20 cellular contexts compared by ENCODE assay signal in genomic region chr3:52777127-52777958, GRCh38. TPM values are rescaled to one million over a fixed set of nuclear protein-coding genes. Genes with fewer than 3 reads are reported as not detected.
DNase-seq lines count a peak whose midpoint lies in the region; ATAC-seq lines count a peak whose summit lies in the region.
"Had no signal": no experiment of that assay in that cellular context is flagged by ENCODE, and none has a peak within 500 bp of the region (broad histone marks: within the 10 kb centered on the region; RNA-seq: fewer than 3 reads in every experiment).

Gene ITIH1 (plus strand): TSS chr3:52777599. CDS start chr3:52777616, 17 bp downstream.

- intact Hi-C loops in cardiac septum (cut with DNase I), result no loop called here
- intact Hi-C loops in left ventricle myocardium superior (cut with micrococcal nuclease), result no loop called here
- intact Hi-C loops in dendritic cell treated with granulocyte-macrophage colony-stimulating factor and Interleukin-4, amounts not matched to agents 40 ng/mL and 50 ng/mL, for 4 days (cut with micrococcal nuclease), result no loop called here

- peaks cover 77% of the 10 kb centered on the region for H3K4me1 Mint-ChIP-seq in dendritic cell treated with granulocyte-macrophage colony-stimulating factor and Interleukin-4, amounts not matched to agents 40 ng/mL and 50 ng/mL, for 4 days (ENCODE audit: low read depth)
- peaks cover 16 to 26% (median 20%) of the 10 kb centered on the region in 3 donors for H3K4me1 Mint-ChIP-seq in naive B cell
- H3K4me1 Mint-ChIP-seq: CD8-positive, alpha-beta memory T cell had no signal

- H3K9me3 Mint-ChIP-seq in dendritic cell treated with granulocyte-macrophage colony-stimulating factor and Interleukin-4, amounts not matched to agents 40 ng/mL and 50 ng/mL, for 4 days, result no peaks in the 10 kb centered on the region
- H3K9me3 Mint-ChIP-seq in naive B cell, result no peaks in the 10 kb centered on the region
- H3K9me3 Mint-ChIP-seq: activated CD4-positive, alpha-beta T cell treated with anti-CD3 and anti-CD28 coated beads, Interleukin-2, amount 10 ng/mL, durations not matched to agents 24 days and 14 days; CD8-positive, alpha-beta memory T cell; naive thymus-derived CD8-positive, alpha-beta T cell had no signal

- H3K4me3 Mint-ChIP-seq in dendritic cell treated with granulocyte-macrophage colony-stimulating factor and Interleukin-4, amounts not matched to agents 40 ng/mL and 50 ng/mL, for 4 days, result no peak within 1 kb of the TSS
- no peak within 1 kb of the TSS for H3K4me3 Mint-ChIP-seq in naive B cell
- H3K4me3 Mint-ChIP-seq: activated CD4-positive, alpha-beta T cell treated with anti-CD3 and anti-CD28 coated beads, Interleukin-2, amount 10 ng/mL, durations not matched to agents 24 days and 14 days; naive thymus-derived CD8-positive, alpha-beta T cell had no signal

- ATAC-seq in left ventricle myocardium superior (no peak), naive B cell (ENCODE audit: low read depth in 2 of 2) (no peak)
- ATAC-seq: naive thymus-derived CD8-positive, alpha-beta T cell; Panc1; psoas muscle had no signal

- H3K36me3 Mint-ChIP-seq in dendritic cell treated with granulocyte-macrophage colony-stimulating factor and Interleukin-4, amounts not matched to agents 40 ng/mL and 50 ng/mL, for 4 days (ENCODE audit: low read depth), result no peaks in the 10 kb centered on the region
- no peaks in the 10 kb centered on the region for H3K36me3 Mint-ChIP-seq in naive B cell
- H3K36me3 Mint-ChIP-seq: CD8-positive, alpha-beta memory T cell; naive thymus-derived CD8-positive, alpha-beta T cell had no signal

- H3K27ac Mint-ChIP-seq in dendritic cell treated with granulocyte-macrophage colony-stimulating factor and Interleukin-4, amounts not matched to agents 40 ng/mL and 50 ng/mL, for 4 days, result peak within 1 kb of the TSS; percentile 84
- peak within 1 kb of the TSS in 5 of 6 donors; percentile 38 to 100 (median 98) for H3K27ac Mint-ChIP-seq in naive B cell
- H3K27ac Mint-ChIP-seq: activated CD4-positive, alpha-beta T cell treated with anti-CD3 and anti-CD28 coated beads, Interleukin-2, amount 10 ng/mL, durations not matched to agents 24 days and 14 days had no signal

- DNase-seq in cardiac septum (ENCODE audit: low spot score) (peak; percentile 50), left ventricle myocardium superior (no peak), naive B cell (no peak), ureter (ENCODE audit: low spot score) (peak; percentile 22), globus pallidus (ENCODE audit: low spot score) (no peak), GM19238 (ENCODE audit: insufficient read length, low spot score) (no peak), SW 1271 (lab: John Stamatoyannopoulos, UW) (no peak)
- DNase-seq: activated CD4-positive, alpha-beta T cell treated with anti-CD3 and anti-CD28 coated beads, Interleukin-2, amount 10 ng/mL, durations not matched to agents 24 days and 14 days; anterior cingulate cortex; effector memory CD4-positive, alpha-beta T cell; EL; KBM-7; NCI-H1930; NCI-H345; psoas muscle; stimulated activated CD4-positive, alpha-beta T cell treated with anti-CD3 and anti-CD28 coated beads, Interleukin-4, amount 100 ng/mL, for 4 hours had no signal

- no peaks in the 10 kb centered on the region for H3K27me3 Mint-ChIP-seq in dendritic cell treated with granulocyte-macrophage colony-stimulating factor and Interleukin-4, amounts not matched to agents 40 ng/mL and 50 ng/mL, for 4 days
- no peaks in the 10 kb centered on the region for H3K27me3 Mint-ChIP-seq in naive B cell

RNA-seq across cellular contexts. Expression of gene ITIH1, which starts in this region (rescaled TPM):
- 0.35 TPM for total RNA-seq in cardiac septum
- not detected for total RNA-seq in left ventricle myocardium superior
- polyA plus RNA-seq in naive B cell (ENCODE audit: low read depth in 6 of 6), result 1 to 10 TPM in 2 of 6 donors, not detected in 4; 1.7 to 3.7 TPM
- total RNA-seq in ureter, result not detected
- total RNA-seq: activated CD4-positive, alpha-beta T cell treated with anti-CD3 and anti-CD28 coated beads, Interleukin-2, amount 10 ng/mL, durations not matched to agents 24 days and 14 days; CD8-positive, alpha-beta memory T cell; naive thymus-derived CD8-positive, alpha-beta T cell; psoas muscle had no signal
- polyA plus RNA-seq: CD8-positive, alpha-beta memory T cell; naive thymus-derived CD8-positive, alpha-beta T cell had no signal

Comparison
In these comparisons a context has a peak if more than half of its experiments do, and no peak if none do; other contexts are left out.
1. Peak in DNase-seq in cardiac septum; RNA of the gene not detected or under 1 TPM.
2. Peak in DNase-seq in ureter; RNA of the gene not detected or under 1 TPM.